In genomic region chr14:102140750-102141145, GRCh38 we compare ENCODE assay signal across 8 cellular contexts. TPM values are rescaled to one million over a fixed set of nuclear protein-coding genes. Genes with fewer than 3 reads are reported as not detected.
A peak's percentile ranks its signal among the peaks of the same experiment; 100 is the strongest.
DNase-seq lines count a peak whose midpoint lies in the region; ATAC-seq and TF ChIP-seq lines count a peak whose summit lies in the region.

No MANE protein-coding gene starts in this region.

- H3K27me3 Mint-ChIP-seq in activated T-cell treated with anti-CD3 and anti-CD28 coated beads, Interleukin-2, amount 50 U/mL, for 72 hours (ENCODE audit: low read depth), result no peaks in the 10 kb centered on the region

- WGBS in body of pancreas, 2 donors, result 2 to 5% methylated on average over 8 to 9 of the region's 9 CpGs
- 5% methylated on average over 9 of the region's 9 CpGs for WGBS in right lobe of liver (ENCODE audit: insufficient coverage, low coverage, low lambda C conversion rate, missing lambda C conversion rate)
- WGBS in transverse colon (ENCODE audit: low coverage in 1 of 2), 2 donors, result 5 to 40% methylated on average over 1 to 9 of the region's 9 CpGs

- no peak for ATAC-seq in activated T-cell treated with anti-CD3 and anti-CD28 coated beads, Interleukin-2, amount 50 U/mL, for 72 hours (replicated peaks in 1 of 2)
- ATAC-seq in body of pancreas (no peak), right lobe of liver (peak in 2 of 4 donors; percentile 0 to 1), sciatic nerve (no peak)

- H3K4me1 ChIP-seq in body of pancreas (peaks cover 17% of the 10 kb centered on the region), right lobe of liver (peaks cover 0 to 15% (median 8%) of the 10 kb centered on the region in 4 donors), transverse colon (peaks cover 6 to 30% (median 21%) of the 10 kb centered on the region in 4 donors)

- H3K9me3 Mint-ChIP-seq in activated T-cell treated with anti-CD3 and anti-CD28 coated beads, Interleukin-2, amount 50 U/mL, for 72 hours, result no peaks in the 10 kb centered on the region

- H3K27me3 ChIP-seq in body of pancreas (no peaks in the 10 kb centered on the region), right lobe of liver (no peaks in the 10 kb centered on the region), transverse colon (no peaks in the 10 kb centered on the region)

- peak overlapping the region; percentile 93 to 97 for H3K4me3 Mint-ChIP-seq in activated T-cell treated with anti-CD3 and anti-CD28 coated beads, Interleukin-2, amount 50 U/mL, for 72 hours

- no peak for TF ChIP-seq EP300 in transverse colon (IDR thresholded peaks at IDR 0.05; ENCODE audit: low read depth)

- H3K4me1 Mint-ChIP-seq in activated T-cell treated with anti-CD3 and anti-CD28 coated beads, Interleukin-2, amount 50 U/mL, for 72 hours (ENCODE audit: low read depth), result peaks cover 30% of the 10 kb centered on the region

- H3K36me3 Mint-ChIP-seq in activated T-cell treated with anti-CD3 and anti-CD28 coated beads, Interleukin-2, amount 50 U/mL, for 72 hours (ENCODE audit: insufficient read depth in 2 of 2), result peaks cover 3 to 4% of the 10 kb centered on the region in 2 donors

- H3K9me3 ChIP-seq in body of pancreas (no peaks in the 10 kb centered on the region), right lobe of liver (no peaks in the 10 kb centered on the region), transverse colon (no peaks in the 10 kb centered on the region)

- no peak for TF ChIP-seq POLR2A in body of pancreas (IDR thresholded peaks at IDR 0.05)
- no peak for TF ChIP-seq POLR2A in right lobe of liver (IDR thresholded peaks at IDR 0.05)
- no peak for TF ChIP-seq POLR2A in transverse colon (IDR thresholded peaks at IDR 0.05)

- peak overlapping the region; percentile 84 to 100 for H3K4me3 ChIP-seq in body of pancreas
- H3K4me3 ChIP-seq in right lobe of liver, result peak overlapping the region; percentile 96 to 100 (median 99)
- H3K4me3 ChIP-seq in transverse colon, result peak overlapping the region; percentile 67 to 100 (median 87)

- in situ Hi-C loops in transverse colon (cut with MboI; ENCODE audit: low pct_ligation_motif_present in 1 of 4, low pct_unique_long_range_greater_than_20kb in 1 of 4, low sequenced_read_pairs in 3 of 4), result no loop called here

- no peak for TF ChIP-seq CTCF in body of pancreas (IDR thresholded peaks at IDR 0.05)
- TF ChIP-seq CTCF in right lobe of liver (IDR thresholded peaks at IDR 0.05), result no peak
- TF ChIP-seq CTCF in transverse colon (IDR thresholded peaks at IDR 0.05), result no peak

- peak overlapping the region; percentile 98 for H3K27ac Mint-ChIP-seq in activated T-cell treated with anti-CD3 and anti-CD28 coated beads, Interleukin-2, amount 50 U/mL, for 72 hours

- H3K36me3 ChIP-seq in body of pancreas (replicated peaks in 1 of 2; ENCODE audit: insufficient read depth in 1 of 2, low read depth in 2 of 2), result no peaks in the 10 kb centered on the region
- no peaks in the 10 kb centered on the region for H3K36me3 ChIP-seq in right lobe of liver
- no peaks in the 10 kb centered on the region for H3K36me3 ChIP-seq in transverse colon

- DNase-seq in activated T-cell treated with anti-CD3 and anti-CD28 coated beads, Interleukin-2, amount 50 U/mL, for 72 hours, result no peak
- no peak for DNase-seq in activated T-cell treated with anti-CD3 and anti-CD28 coated beads, Interleukin-2, amount 50 U/mL, for 48 hours
- DNase-seq in body of pancreas (no peak), right lobe of liver (no peak), transverse colon (no peak), sciatic nerve (ENCODE audit: low spot score) (no peak), NCI-H146 treated with DMSO at 0.1 percent for 48 hours (lab: John Stamatoyannopoulos, UW; ENCODE audit: unreplicated experiment) (no peak)
- DNase-seq in stimulated activated naive CD4-positive, alpha-beta T cell treated with Interleukin-2 at 50 U/mL for 16 hours (lab: John Stamatoyannopoulos, UW), result no peak

- intact Hi-C loops in body of pancreas (cut with DNase I) (no loop called here), right lobe of liver (cut with DNase I) (no loop called here), transverse colon (cut with DNase I; ENCODE audit: low total_unique reads) (loop anchor here (10.0 kb wide), 1 partner anchor 164 kb away; the partner anchor contains the start of gene MOK), sciatic nerve (cut with DNase I) (no loop called here)

- peak overlapping the region; percentile 71 to 91 (median 77) for H3K27ac ChIP-seq in body of pancreas
- H3K27ac ChIP-seq in right lobe of liver, result peak overlapping the region in 2 of 3 donors; percentile 80 to 86
- peak overlapping the region; percentile 82 to 92 (median 88) for H3K27ac ChIP-seq in transverse colon

RNA-seq across cellular contexts. Expression of gene WDR20, which starts 1.1 kb away (rescaled TPM):
- total RNA-seq in activated T-cell treated with anti-CD3 and anti-CD28 coated beads, Interleukin-2, amount 50 U/mL, for 72 hours, result 10 to 100 TPM; 23.8 to 29.9 TPM
- total RNA-seq in body of pancreas (10 to 100 TPM; 12.2 to 15.5 TPM), right lobe of liver (10 to 100 TPM in 5 of 6 experiments, 1 to 10 TPM in 1; 6.3 to 14.7 (median 12.4) TPM), transverse colon (10 to 100 TPM; 21.3 to 31.3 (median 24.6) TPM), sciatic nerve (39.6 TPM)

RNA-seq across cellular contexts. Expression of gene HSP90AA1, which starts 53.9 kb away (rescaled TPM):
- total RNA-seq in activated T-cell treated with anti-CD3 and anti-CD28 coated beads, Interleukin-2, amount 50 U/mL, for 72 hours, result 100 to 1,000 TPM; 353 to 377 TPM
- total RNA-seq in body of pancreas (100 to 1,000 TPM; 197 to 251 TPM), right lobe of liver (100 to 1,000 TPM; 118 to 672 (median 325) TPM), transverse colon (100 to 1,000 TPM; 112 to 347 (median 235) TPM), sciatic nerve (325 TPM)
